1 cellular context compared by ENCODE assay signal in the genomic region with DNA sequence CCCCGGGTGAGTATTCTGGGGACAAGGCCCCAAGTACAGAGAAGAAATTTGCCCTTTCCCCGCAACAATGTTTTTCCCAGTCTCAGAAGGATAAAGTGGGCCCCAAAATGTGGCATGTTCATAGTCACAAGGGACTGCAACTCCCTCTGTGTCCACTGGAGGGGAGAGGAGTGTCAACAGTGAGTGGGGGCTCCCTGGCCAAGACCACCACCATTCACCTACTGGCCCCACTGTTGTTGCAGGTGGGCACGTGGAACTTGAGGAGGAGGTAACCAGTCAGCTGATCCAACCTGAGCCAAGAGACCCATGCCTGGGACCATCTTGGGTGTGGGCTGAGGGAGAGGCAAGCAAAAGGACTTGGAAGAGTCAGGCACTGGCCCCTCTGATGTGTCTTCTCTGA.
TF ChIP-seq lines count a peak whose summit lies in the region.

No MANE protein-coding gene starts in this region.

TF ChIP-seq in K562, 482 proteins besides CTCF, POLR2A, EP300 and RAD21 (continued from another document):
- TF ChIP-seq, protein P1, sequence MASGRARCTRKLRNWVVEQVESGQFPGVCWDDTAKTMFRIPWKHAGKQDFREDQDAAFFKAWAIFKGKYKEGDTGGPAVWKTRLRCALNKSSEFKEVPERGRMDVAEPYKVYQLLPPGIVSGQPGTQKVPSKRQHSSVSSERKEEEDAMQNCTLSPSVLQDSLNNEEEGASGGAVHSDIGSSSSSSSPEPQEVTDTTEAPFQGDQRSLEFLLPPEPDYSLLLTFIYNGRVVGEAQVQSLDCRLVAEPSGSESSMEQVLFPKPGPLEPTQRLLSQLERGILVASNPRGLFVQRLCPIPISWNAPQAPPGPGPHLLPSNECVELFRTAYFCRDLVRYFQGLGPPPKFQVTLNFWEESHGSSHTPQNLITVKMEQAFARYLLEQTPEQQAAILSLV (tag; IDR thresholded peaks at IDR 0.05) = no peak
- TF ChIP-seq RCOR1 (IDR thresholded peaks at IDR 0.05; ENCODE audit: borderline replicate concordance in 1 of 2, low read depth in 2 of 2, low read length in 2 of 2) (no peak), TCF7L2 (IDR thresholded peaks at IDR 0.05; ENCODE audit: low read depth, low read length) (no peak), ZNF583 (CRISPR knock-in tag; IDR thresholded peaks at IDR 0.05) (no peak), MCM5 (IDR thresholded peaks at IDR 0.05; ENCODE audit: low read depth) (no peak), BRF1 (IDR thresholded peaks at IDR 0.05; ENCODE audit: borderline replicate concordance, extremely low read depth, insufficient read length) (no peak), ZBTB7A (IDR thresholded peaks at IDR 0.05; ENCODE audit: borderline replicate concordance, control insufficient read depth, low read depth, low read length) (peak; percentile 99)
- TF ChIP-seq, protein P2, sequence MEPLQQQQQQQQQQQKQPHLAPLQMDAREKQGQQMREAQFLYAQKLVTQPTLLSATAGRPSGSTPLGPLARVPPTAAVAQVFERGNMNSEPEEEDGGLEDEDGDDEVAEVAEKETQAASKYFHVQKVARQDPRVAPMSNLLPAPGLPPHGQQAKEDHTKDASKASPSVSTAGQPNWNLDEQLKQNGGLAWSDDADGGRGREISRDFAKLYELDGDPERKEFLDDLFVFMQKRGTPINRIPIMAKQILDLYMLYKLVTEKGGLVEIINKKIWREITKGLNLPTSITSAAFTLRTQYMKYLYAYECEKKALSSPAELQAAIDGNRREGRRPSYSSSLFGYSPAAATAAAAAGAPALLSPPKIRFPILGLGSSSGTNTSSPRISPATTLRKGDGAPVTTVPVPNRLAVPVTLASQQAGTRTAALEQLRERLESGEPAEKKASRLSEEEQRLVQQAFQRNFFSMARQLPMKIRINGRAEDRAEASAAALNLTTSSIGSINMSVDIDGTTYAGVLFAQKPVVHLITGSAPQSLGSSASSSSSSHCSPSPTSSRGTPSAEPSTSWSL (CRISPR knock-in tag; IDR thresholded peaks at IDR 0.05; ENCODE audit: borderline replicate concordance) = 0 out of 2 replicates have a peak, but pooled peaks have one; percentile 18
- TF ChIP-seq, protein P3, sequence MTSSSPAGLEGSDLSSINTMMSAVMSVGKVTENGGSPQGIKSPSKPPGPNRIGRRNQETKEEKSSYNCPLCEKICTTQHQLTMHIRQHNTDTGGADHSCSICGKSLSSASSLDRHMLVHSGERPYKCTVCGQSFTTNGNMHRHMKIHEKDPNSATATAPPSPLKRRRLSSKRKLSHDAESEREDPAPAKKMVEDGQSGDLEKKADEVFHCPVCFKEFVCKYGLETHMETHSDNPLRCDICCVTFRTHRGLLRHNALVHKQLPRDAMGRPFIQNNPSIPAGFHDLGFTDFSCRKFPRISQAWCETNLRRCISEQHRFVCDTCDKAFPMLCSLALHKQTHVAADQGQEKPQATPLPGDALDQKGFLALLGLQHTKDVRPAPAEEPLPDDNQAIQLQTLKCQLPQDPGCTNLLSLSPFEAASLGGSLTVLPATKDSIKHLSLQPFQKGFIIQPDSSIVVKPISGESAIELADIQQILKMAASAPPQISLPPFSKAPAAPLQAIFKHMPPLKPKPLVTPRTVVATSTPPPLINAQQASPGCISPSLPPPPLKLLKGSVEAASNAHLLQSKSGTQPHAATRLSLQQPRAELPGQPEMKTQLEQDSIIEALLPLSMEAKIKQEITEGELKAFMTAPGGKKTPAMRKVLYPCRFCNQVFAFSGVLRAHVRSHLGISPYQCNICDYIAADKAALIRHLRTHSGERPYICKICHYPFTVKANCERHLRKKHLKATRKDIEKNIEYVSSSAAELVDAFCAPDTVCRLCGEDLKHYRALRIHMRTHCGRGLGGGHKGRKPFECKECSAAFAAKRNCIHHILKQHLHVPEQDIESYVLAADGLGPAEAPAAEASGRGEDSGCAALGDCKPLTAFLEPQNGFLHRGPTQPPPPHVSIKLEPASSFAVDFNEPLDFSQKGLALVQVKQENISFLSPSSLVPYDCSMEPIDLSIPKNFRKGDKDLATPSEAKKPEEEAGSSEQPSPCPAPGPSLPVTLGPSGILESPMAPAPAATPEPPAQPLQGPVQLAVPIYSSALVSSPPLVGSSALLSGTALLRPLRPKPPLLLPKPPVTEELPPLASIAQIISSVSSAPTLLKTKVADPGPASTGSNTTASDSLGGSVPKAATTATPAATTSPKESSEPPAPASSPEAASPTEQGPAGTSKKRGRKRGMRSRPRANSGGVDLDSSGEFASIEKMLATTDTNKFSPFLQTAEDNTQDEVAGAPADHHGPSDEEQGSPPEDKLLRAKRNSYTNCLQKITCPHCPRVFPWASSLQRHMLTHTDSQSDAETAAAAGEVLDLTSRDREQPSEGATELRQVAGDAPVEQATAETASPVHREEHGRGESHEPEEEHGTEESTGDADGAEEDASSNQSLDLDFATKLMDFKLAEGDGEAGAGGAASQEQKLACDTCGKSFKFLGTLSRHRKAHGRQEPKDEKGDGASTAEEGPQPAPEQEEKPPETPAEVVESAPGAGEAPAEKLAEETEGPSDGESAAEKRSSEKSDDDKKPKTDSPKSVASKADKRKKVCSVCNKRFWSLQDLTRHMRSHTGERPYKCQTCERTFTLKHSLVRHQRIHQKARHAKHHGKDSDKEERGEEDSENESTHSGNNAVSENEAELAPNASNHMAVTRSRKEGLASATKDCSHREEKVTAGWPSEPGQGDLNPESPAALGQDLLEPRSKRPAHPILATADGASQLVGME (CRISPR knock-in tag; IDR thresholded peaks at IDR 0.05) = no peak
- TF ChIP-seq, protein P4, sequence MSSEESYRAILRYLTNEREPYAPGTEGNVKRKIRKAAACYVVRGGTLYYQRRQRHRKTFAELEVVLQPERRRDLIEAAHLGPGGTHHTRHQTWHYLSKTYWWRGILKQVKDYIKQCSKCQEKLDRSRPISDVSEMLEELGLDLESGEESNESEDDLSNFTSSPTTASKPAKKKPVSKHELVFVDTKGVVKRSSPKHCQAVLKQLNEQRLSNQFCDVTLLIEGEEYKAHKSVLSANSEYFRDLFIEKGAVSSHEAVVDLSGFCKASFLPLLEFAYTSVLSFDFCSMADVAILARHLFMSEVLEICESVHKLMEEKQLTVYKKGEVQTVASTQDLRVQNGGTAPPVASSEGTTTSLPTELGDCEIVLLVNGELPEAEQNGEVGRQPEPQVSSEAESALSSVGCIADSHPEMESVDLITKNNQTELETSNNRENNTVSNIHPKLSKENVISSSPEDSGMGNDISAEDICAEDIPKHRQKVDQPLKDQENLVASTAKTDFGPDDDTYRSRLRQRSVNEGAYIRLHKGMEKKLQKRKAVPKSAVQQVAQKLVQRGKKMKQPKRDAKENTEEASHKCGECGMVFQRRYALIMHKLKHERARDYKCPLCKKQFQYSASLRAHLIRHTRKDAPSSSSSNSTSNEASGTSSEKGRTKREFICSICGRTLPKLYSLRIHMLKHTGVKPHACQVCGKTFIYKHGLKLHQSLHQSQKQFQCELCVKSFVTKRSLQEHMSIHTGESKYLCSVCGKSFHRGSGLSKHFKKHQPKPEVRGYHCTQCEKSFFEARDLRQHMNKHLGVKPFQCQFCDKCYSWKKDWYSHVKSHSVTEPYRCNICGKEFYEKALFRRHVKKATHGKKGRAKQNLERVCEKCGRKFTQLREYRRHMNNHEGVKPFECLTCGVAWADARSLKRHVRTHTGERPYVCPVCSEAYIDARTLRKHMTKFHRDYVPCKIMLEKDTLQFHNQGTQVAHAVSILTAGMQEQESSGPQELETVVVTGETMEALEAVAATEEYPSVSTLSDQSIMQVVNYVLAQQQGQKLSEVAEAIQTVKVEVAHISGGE (CRISPR knock-in tag; IDR thresholded peaks at IDR 0.05) = 0 out of 6 replicates have a peak, but pooled peaks of 1 of the 3 experiments have one; percentile 6
- TF ChIP-seq, protein P5, sequence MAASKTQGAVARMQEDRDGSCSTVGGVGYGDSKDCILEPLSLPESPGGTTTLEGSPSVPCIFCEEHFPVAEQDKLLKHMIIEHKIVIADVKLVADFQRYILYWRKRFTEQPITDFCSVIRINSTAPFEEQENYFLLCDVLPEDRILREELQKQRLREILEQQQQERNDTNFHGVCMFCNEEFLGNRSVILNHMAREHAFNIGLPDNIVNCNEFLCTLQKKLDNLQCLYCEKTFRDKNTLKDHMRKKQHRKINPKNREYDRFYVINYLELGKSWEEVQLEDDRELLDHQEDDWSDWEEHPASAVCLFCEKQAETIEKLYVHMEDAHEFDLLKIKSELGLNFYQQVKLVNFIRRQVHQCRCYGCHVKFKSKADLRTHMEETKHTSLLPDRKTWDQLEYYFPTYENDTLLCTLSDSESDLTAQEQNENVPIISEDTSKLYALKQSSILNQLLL (CRISPR knock-in tag; IDR thresholded peaks at IDR 0.05; ENCODE audit: borderline replicate concordance) = no peak
